In the genomic region with DNA sequence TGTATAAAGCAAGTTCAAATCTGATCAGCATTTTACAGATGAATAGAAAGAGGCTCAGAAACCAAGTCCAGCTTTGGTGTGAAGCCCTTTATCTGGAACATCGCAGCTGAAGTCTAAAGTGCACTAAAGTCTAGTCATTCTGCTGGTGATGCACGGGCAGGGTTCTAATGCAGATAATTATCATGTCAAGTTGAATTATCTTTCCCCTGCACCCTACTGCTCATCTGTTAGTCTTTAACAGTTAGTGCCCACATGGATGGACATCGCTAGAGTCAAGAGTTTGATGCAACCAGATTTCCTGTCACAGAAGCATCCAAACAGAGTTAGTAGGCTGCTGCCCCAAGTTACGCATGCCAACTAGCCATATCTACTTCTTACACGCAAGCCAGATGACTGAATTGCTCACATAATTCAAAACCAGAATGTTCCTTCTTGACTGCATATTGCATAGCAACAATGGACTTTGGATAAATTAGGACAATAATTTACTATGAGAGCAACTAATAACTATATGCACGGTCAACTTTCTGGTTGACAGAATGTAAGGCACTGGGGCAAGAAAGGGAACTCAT, we compare ENCODE assay signal across 1 cellular context.
TF ChIP-seq lines count a peak whose summit lies in the region.

No MANE protein-coding gene starts in this region.

TF ChIP-seq in GM23338, 12 proteins besides CTCF, POLR2A, EP300 and RAD21:
- TF ChIP-seq JUNB (IDR thresholded peaks at IDR 0.05; ENCODE audit: unreplicated experiment) (no peak), EZH2 (IDR thresholded peaks at IDR 0.05; ENCODE audit: low read depth, unreplicated experiment) (no peak), NANOG (IDR thresholded peaks at IDR 0.05; ENCODE audit: borderline replicate concordance) (no peak), ZNF331 (CRISPR knock-in tag; IDR thresholded peaks at IDR 0.05; ENCODE audit: low read depth) (no peak), POLR2AphosphoS5 (IDR thresholded peaks at IDR 0.05; ENCODE audit: low read depth) (no peak), CREB1 (CRISPR knock-in tag; IDR thresholded peaks at IDR 0.05; ENCODE audit: low read depth) (no peak), STAT1 (IDR thresholded peaks at IDR 0.05; ENCODE audit: unreplicated experiment) (no peak), EZH2phosphoT487 (IDR thresholded peaks at IDR 0.05; ENCODE audit: unreplicated experiment) (no peak), ZNF114 (CRISPR knock-in tag; IDR thresholded peaks at IDR 0.05) (no peak)
- TF ChIP-seq, protein P1, sequence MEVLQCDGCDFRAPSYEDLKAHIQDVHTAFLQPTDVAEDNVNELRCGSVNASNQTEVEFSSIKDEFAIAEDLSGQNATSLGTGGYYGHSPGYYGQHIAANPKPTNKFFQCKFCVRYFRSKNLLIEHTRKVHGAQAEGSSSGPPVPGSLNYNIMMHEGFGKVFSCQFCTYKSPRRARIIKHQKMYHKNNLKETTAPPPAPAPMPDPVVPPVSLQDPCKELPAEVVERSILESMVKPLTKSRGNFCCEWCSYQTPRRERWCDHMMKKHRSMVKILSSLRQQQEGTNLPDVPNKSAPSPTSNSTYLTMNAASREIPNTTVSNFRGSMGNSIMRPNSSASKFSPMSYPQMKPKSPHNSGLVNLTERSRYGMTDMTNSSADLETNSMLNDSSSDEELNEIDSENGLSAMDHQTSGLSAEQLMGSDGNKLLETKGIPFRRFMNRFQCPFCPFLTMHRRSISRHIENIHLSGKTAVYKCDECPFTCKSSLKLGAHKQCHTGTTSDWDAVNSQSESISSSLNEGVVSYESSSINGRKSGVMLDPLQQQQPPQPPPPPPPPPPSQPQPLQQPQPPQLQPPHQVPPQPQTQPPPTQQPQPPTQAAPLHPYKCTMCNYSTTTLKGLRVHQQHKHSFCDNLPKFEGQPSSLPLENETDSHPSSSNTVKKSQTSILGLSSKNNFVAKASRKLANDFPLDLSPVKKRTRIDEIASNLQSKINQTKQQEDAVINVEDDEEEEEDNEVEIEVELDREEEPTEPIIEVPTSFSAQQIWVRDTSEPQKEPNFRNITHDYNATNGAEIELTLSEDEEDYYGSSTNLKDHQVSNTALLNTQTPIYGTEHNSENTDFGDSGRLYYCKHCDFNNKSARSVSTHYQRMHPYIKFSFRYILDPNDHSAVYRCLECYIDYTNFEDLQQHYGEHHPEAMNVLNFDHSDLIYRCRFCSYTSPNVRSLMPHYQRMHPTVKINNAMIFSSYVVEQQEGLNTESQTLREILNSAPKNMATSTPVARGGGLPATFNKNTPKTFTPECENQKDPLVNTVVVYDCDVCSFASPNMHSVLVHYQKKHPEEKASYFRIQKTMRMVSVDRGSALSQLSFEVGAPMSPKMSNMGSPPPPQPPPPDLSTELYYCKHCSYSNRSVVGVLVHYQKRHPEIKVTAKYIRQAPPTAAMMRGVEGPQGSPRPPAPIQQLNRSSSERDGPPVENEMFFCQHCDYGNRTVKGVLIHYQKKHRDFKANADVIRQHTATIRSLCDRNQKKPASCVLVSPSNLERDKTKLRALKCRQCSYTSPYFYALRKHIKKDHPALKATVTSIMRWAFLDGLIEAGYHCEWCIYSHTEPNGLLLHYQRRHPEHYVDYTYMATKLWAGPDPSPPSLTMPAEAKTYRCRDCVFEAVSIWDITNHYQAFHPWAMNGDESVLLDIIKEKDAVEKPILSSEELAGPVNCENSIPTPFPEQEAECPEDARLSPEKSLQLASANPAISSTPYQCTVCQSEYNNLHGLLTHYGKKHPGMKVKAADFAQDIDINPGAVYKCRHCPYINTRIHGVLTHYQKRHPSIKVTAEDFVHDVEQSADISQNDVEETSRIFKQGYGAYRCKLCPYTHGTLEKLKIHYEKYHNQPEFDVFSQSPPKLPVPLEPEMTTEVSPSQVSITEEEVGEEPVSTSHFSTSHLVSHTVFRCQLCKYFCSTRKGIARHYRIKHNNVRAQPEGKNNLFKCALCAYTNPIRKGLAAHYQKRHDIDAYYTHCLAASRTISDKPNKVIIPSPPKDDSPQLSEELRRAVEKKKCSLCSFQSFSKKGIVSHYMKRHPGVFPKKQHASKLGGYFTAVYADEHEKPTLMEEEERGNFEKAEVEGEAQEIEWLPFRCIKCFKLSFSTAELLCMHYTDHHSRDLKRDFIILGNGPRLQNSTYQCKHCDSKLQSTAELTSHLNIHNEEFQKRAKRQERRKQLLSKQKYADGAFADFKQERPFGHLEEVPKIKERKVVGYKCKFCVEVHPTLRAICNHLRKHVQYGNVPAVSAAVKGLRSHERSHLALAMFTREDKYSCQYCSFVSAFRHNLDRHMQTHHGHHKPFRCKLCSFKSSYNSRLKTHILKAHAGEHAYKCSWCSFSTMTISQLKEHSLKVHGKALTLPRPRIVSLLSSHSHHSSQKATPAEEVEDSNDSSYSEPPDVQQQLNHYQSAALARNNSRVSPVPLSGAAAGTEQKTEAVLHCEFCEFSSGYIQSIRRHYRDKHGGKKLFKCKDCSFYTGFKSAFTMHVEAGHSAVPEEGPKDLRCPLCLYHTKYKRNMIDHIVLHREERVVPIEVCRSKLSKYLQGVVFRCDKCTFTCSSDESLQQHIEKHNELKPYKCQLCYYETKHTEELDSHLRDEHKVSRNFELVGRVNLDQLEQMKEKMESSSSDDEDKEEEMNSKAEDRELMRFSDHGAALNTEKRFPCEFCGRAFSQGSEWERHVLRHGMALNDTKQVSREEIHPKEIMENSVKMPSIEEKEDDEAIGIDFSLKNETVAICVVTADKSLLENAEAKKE (CRISPR knock-in tag; IDR thresholded peaks at IDR 0.05), result no peak
- TF ChIP-seq, protein P2, sequence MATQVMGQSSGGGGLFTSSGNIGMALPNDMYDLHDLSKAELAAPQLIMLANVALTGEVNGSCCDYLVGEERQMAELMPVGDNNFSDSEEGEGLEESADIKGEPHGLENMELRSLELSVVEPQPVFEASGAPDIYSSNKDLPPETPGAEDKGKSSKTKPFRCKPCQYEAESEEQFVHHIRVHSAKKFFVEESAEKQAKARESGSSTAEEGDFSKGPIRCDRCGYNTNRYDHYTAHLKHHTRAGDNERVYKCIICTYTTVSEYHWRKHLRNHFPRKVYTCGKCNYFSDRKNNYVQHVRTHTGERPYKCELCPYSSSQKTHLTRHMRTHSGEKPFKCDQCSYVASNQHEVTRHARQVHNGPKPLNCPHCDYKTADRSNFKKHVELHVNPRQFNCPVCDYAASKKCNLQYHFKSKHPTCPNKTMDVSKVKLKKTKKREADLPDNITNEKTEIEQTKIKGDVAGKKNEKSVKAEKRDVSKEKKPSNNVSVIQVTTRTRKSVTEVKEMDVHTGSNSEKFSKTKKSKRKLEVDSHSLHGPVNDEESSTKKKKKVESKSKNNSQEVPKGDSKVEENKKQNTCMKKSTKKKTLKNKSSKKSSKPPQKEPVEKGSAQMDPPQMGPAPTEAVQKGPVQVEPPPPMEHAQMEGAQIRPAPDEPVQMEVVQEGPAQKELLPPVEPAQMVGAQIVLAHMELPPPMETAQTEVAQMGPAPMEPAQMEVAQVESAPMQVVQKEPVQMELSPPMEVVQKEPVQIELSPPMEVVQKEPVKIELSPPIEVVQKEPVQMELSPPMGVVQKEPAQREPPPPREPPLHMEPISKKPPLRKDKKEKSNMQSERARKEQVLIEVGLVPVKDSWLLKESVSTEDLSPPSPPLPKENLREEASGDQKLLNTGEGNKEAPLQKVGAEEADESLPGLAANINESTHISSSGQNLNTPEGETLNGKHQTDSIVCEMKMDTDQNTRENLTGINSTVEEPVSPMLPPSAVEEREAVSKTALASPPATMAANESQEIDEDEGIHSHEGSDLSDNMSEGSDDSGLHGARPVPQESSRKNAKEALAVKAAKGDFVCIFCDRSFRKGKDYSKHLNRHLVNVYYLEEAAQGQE (IDR thresholded peaks at IDR 0.05; ENCODE audit: unreplicated experiment), result no peak
- TF ChIP-seq, protein P3, sequence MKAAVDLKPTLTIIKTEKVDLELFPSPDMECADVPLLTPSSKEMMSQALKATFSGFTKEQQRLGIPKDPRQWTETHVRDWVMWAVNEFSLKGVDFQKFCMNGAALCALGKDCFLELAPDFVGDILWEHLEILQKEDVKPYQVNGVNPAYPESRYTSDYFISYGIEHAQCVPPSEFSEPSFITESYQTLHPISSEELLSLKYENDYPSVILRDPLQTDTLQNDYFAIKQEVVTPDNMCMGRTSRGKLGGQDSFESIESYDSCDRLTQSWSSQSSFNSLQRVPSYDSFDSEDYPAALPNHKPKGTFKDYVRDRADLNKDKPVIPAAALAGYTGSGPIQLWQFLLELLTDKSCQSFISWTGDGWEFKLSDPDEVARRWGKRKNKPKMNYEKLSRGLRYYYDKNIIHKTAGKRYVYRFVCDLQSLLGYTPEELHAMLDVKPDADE (IDR thresholded peaks at IDR 0.05), result no peak
